Comparison of ENCODE assay signal across 22 cellular contexts in genomic region chr7:123929620-123930019, GRCh38. TPM values are rescaled to one million over a fixed set of nuclear protein-coding genes. Genes with fewer than 3 reads are reported as not detected.
DNase-seq lines count a peak whose midpoint lies in the region; ATAC-seq and TF ChIP-seq lines count a peak whose summit lies in the region.
"Had no signal": no experiment of that assay in that cellular context is flagged by ENCODE, and none has a peak within 500 bp of the region (broad histone marks: within the 10 kb centered on the region; RNA-seq: fewer than 3 reads in every experiment).

No MANE protein-coding gene starts in this region.

- ATAC-seq in GM23338 = peak; percentile 32; the same call in 2 of the 3 replicates
- ATAC-seq: A549, GM12878 had no signal

- BruUV-seq in OCI-LY7 (replicated peaks; lab: Mats Ljungman, UMichigan) = no TSS peak

- TF ChIP-seq CTCF in GM23338 (conservative IDR thresholded peaks at IDR 0.05; ENCODE audit: low read depth in 2 of 2) (no peak), endodermal cell (conservative IDR thresholded peaks at IDR 0.05) (no peak), neural progenitor cell (IDR thresholded peaks at IDR 0.05) (no peak), GM20000 (IDR thresholded peaks at IDR 0.05; ENCODE audit: extremely low read depth, missing control alignments) (no peak), thyroid gland (IDR thresholded peaks at IDR 0.05) (no peak), OCI-LY7 (conservative IDR thresholded peaks at IDR 0.05; ENCODE audit: low read length) (no peak)

- peaks cover 11% of the 10 kb centered on the region; the same call in 2 of the 3 replicates for H3K36me3 Mint-ChIP-seq in GM23338 (ENCODE audit: low read depth)
- peaks cover 16% of the 10 kb centered on the region for H3K36me3 Mint-ChIP-seq in endodermal cell (ENCODE audit: low read depth)
- H3K36me3 Mint-ChIP-seq in neural progenitor cell = no peaks in the 10 kb centered on the region
- H3K36me3 Mint-ChIP-seq: IgD-negative memory B cell had no signal

- peaks cover 25% of the 10 kb centered on the region for H3K4me1 Mint-ChIP-seq in GM23338
- peaks cover 57% of the 10 kb centered on the region for H3K4me1 Mint-ChIP-seq in endodermal cell
- peaks cover 9% of the 10 kb centered on the region for H3K4me1 Mint-ChIP-seq in neural progenitor cell

- no peaks in the 10 kb centered on the region for H3F3A ChIP-seq in GM23338 (replicated peaks; ENCODE audit: low read depth)
- peaks cover 13% of the 10 kb centered on the region for H3F3A ChIP-seq in neural progenitor cell (ENCODE audit: low read depth)

- H2AFZ ChIP-seq in GM23338 = 0 out of 2 replicates have a peak overlapping the region, but pooled peaks have one; percentile 13
- H2AFZ ChIP-seq in neural progenitor cell (replicated peaks) = no peak overlapping the region
- no peak overlapping the region for H2AFZ ChIP-seq in OCI-LY7 (ENCODE audit: low read length)
- H2AFZ ChIP-seq: GM23248 had no signal

- H3K9ac ChIP-seq in NT2/D1 (ENCODE audit: insufficient read length, low read depth) (no peak overlapping the region), endodermal cell (ENCODE audit: extremely low read depth, low read length, poor library complexity, severe bottlenecking) (no peak overlapping the region), neural progenitor cell (no peak overlapping the region)
- H3K9ac ChIP-seq: GM23248 had no signal

- H3K27me3 ChIP-seq in GM23338 (ENCODE audit: insufficient read depth) = no peaks in the 10 kb centered on the region
- no peaks in the 10 kb centered on the region for H3K27me3 ChIP-seq in NT2/D1 (ENCODE audit: insufficient read depth, insufficient read length)
- H3K27me3 ChIP-seq in endodermal cell (ENCODE audit: control insufficient read depth, insufficient read depth, low read length, poor library complexity, severe bottlenecking) = no peaks in the 10 kb centered on the region
- no peaks in the 10 kb centered on the region for H3K27me3 ChIP-seq in neural progenitor cell
- no peaks in the 10 kb centered on the region for H3K27me3 ChIP-seq in thyroid gland
- H3K27me3 ChIP-seq: SJSA1 had no signal

- no peak overlapping the region for H3K4me3 ChIP-seq in GM23338
- no peak overlapping the region for H3K4me3 ChIP-seq in NT2/D1 (ENCODE audit: insufficient read length, low read depth)
- peak overlapping the region; percentile 9 for H3K4me3 ChIP-seq in endodermal cell (ENCODE audit: low read length)
- no peak overlapping the region for H3K4me3 ChIP-seq in neural progenitor cell
- H3K4me3 ChIP-seq in thyroid gland (replicated peaks in 1 of 3) = no peak overlapping the region
- H3K4me3 ChIP-seq in OCI-LY7 (ENCODE audit: low read depth, low read length, poor library complexity, severe bottlenecking) = no peak overlapping the region
- H3K4me3 ChIP-seq: A549, GM12878, GM23248, SJSA1 had no signal

- no peaks in the 10 kb centered on the region; the same call in 2 of the 3 replicates for H3K9me3 Mint-ChIP-seq in GM23338
- peaks cover 24% of the 10 kb centered on the region for H3K9me3 Mint-ChIP-seq in endodermal cell
- peaks cover 6% of the 10 kb centered on the region for H3K9me3 Mint-ChIP-seq in neural progenitor cell
- H3K9me3 Mint-ChIP-seq: CD4-positive, alpha-beta T cell had no signal

- H3K27ac ChIP-seq in GM23338 (ENCODE audit: low read depth) (0 out of 2 replicates have a peak overlapping the region, but pooled peaks have one; percentile 15), endodermal cell (ENCODE audit: low read depth, low read length) (no peak overlapping the region), neural progenitor cell (peak overlapping the region; percentile 59), thyroid gland (no peak overlapping the region), OCI-LY7 (ENCODE audit: low read depth, low read length, poor library complexity, severe bottlenecking) (no peak overlapping the region)
- H3K27ac ChIP-seq: A549, GM23248, SJSA1 had no signal

- H3K79me2 ChIP-seq in GM23338 (replicated peaks; ENCODE audit: insufficient read depth) (no peaks in the 10 kb centered on the region), neural progenitor cell (ENCODE audit: low read depth) (no peaks in the 10 kb centered on the region), OCI-LY7 (ENCODE audit: insufficient read depth, low read depth, low read length) (no peaks in the 10 kb centered on the region)

- 50 to 60% methylated on average over 1 to 2 of the region's 2 CpGs for WGBS in endodermal cell (ENCODE audit: insufficient coverage in 1 of 2, insufficient read length in 1 of 2), 2 experiments
- WGBS in thyroid gland, 2 donors = 35 to 40% methylated on average over 2 of the region's 2 CpGs

- H3K4me2 ChIP-seq in GM23338 = 0 out of 2 replicates have a peak overlapping the region, but pooled peaks have one; percentile 11
- H3K4me2 ChIP-seq in neural progenitor cell = peak overlapping the region; percentile 28
- no peak overlapping the region for H3K4me2 ChIP-seq in OCI-LY7 (ENCODE audit: low read length)
- H3K4me2 ChIP-seq: A549 had no signal

- intact Hi-C loops in thyroid gland (cut with DNase I) = no loop called here
- intact Hi-C loops in OCI-LY7 (cut with micrococcal nuclease; ENCODE audit: unreplicated experiment) = no loop called here

- H3K27ac Mint-ChIP-seq in GM23338 = peak overlapping the region; percentile 91; the same call in 1 of the 2 replicates
- H3K27ac Mint-ChIP-seq in endodermal cell = peak overlapping the region; percentile 62
- H3K27ac Mint-ChIP-seq in neural progenitor cell = peak overlapping the region; percentile 7
- H3K27ac Mint-ChIP-seq: CD4-positive, alpha-beta T cell; IgD-negative memory B cell had no signal

- H3K36me3 ChIP-seq in GM23338 (ENCODE audit: insufficient read depth) (no peaks in the 10 kb centered on the region), NT2/D1 (ENCODE audit: insufficient read depth, insufficient read length, low read length) (no peaks in the 10 kb centered on the region), endodermal cell (ENCODE audit: control insufficient read depth, insufficient read depth, low read length) (no peaks in the 10 kb centered on the region), neural progenitor cell (no peaks in the 10 kb centered on the region), thyroid gland (no peaks in the 10 kb centered on the region), OCI-LY7 (ENCODE audit: insufficient read depth, low read length) (no peaks in the 10 kb centered on the region)
- H3K36me3 ChIP-seq: SJSA1 had no signal

- H4K20me1 ChIP-seq in GM23338 (replicated peaks; ENCODE audit: insufficient read depth) (no peaks in the 10 kb centered on the region), neural progenitor cell (ENCODE audit: low read depth) (no peaks in the 10 kb centered on the region), OCI-LY7 (ENCODE audit: insufficient read depth, low read length) (no peaks in the 10 kb centered on the region)

- H3K9me3 ChIP-seq in NT2/D1 (ENCODE audit: insufficient read depth, low read length) = no peaks in the 10 kb centered on the region
- H3K9me3 ChIP-seq in endodermal cell (ENCODE audit: control insufficient read depth, low read length) = peaks cover 36% of the 10 kb centered on the region
- no peaks in the 10 kb centered on the region for H3K9me3 ChIP-seq in neural progenitor cell (ENCODE audit: low read depth)
- no peaks in the 10 kb centered on the region for H3K9me3 ChIP-seq in thyroid gland
- no peaks in the 10 kb centered on the region for H3K9me3 ChIP-seq in OCI-LY7 (ENCODE audit: low read length)
- H3K9me3 ChIP-seq: A549, SJSA1 had no signal

- POLR2A ChIA-PET in OCI-LY7 (lab: Charles Lee) = no interaction called here

- H3K4me1 ChIP-seq in GM23338 (ENCODE audit: insufficient read depth) = peaks cover 22% of the 10 kb centered on the region
- H3K4me1 ChIP-seq in NT2/D1 (ENCODE audit: insufficient read depth, insufficient read length) = no peaks in the 10 kb centered on the region
- H3K4me1 ChIP-seq in endodermal cell (ENCODE audit: control insufficient read depth, insufficient read depth, low read length) = peaks cover 18% of the 10 kb centered on the region
- peaks cover 21% of the 10 kb centered on the region for H3K4me1 ChIP-seq in neural progenitor cell
- no peaks in the 10 kb centered on the region for H3K4me1 ChIP-seq in thyroid gland
- no peaks in the 10 kb centered on the region for H3K4me1 ChIP-seq in OCI-LY7 (ENCODE audit: insufficient read depth, low read length, poor library complexity, severe bottlenecking)
- H3K4me1 ChIP-seq: A549, SJSA1 had no signal

- H3K4me3 Mint-ChIP-seq in GM23338 (no peak overlapping the region), endodermal cell (no peak overlapping the region), neural progenitor cell (no peak overlapping the region)
- H3K4me3 Mint-ChIP-seq: CD4-positive, alpha-beta T cell; IgD-negative memory B cell had no signal

- CTCF ChIA-PET in OCI-LY7 (lab: Charles Lee; ENCODE audit: unreplicated experiment) = no interaction called here

- DNase-seq in GM23338 (ENCODE audit: low spot score) (peak; percentile 17), NT2/D1 (ENCODE audit: low read depth, low spot score) (peak; percentile 23), endodermal cell (no peak), neural progenitor cell (ENCODE audit: low spot score) (peak; percentile 23), GM20000 (ENCODE audit: low spot score) (no peak), thyroid gland (no peak), OCI-LY7 (ENCODE audit: low spot score) (no peak)
- no peak for DNase-seq in stimulated activated CD4-positive, alpha-beta T cell treated with anti-CD3 and anti-CD28 coated beads, Interleukin-1b, Interleukin-23, amount 100 ng/mL, for 48 hours
- DNase-seq: CD4-positive, alpha-beta T cell; GM23248; Karpas-422; MM.1S; NCI-H1092; NCI-H1436 treated with DMSO at 0.1 percent for 48 hours; NCI-H2081 treated with DMSO at 0.1 percent for 48 hours; OCI-M1 had no signal

- H3K27me3 Mint-ChIP-seq in GM23338 (ENCODE audit: insufficient read depth, low read depth, poor library complexity) (peaks cover 1% of the 10 kb centered on the region), endodermal cell (ENCODE audit: insufficient read depth) (no peaks in the 10 kb centered on the region), neural progenitor cell (ENCODE audit: insufficient read depth, low read depth) (peaks cover 2% of the 10 kb centered on the region)

- H3K9me2 ChIP-seq in GM23338 (ENCODE audit: insufficient read depth) (peaks cover 6% of the 10 kb centered on the region; the same call in 1 of the 2 replicates), OCI-LY7 (ENCODE audit: insufficient read depth, low read length) (no peaks in the 10 kb centered on the region)

- no peak for TF ChIP-seq POLR2A in thyroid gland (IDR thresholded peaks at IDR 0.05)

TF ChIP-seq in GM23338, 12 proteins besides CTCF, POLR2A, EP300 and RAD21 (continues in another document):
- TF ChIP-seq JUNB (IDR thresholded peaks at IDR 0.05; ENCODE audit: unreplicated experiment) = no peak

RNA-seq across cellular contexts. Expression of gene SPAM1, which starts 4.6 kb away (rescaled TPM):
- total RNA-seq in GM23338 (2014; rRNA removed; shearing (Covaris generic)) = not detected in 2 replicates
- polyA plus RNA-seq in GM23338 (2016; fragmentation: Nextera tagmentation; extraction: Ambion mirVana) = not detected in 2 replicates
- total RNA-seq in endodermal cell (under 1 TPM; 0.18 to 0.49 TPM), neural progenitor cell (ENCODE audit: low replicate concordance) (not detected in 2 replicates), thyroid gland (not detected), OCI-LY7 (2022) (not detected in 2 replicates)
- polyA plus RNA-seq in endodermal cell (2013, experiment 1 of 2) = not detected
- not detected for polyA plus RNA-seq in endodermal cell (2013, experiment 2 of 2)
- total RNA-seq in OCI-LY7 (2014; rRNA removed; shearing (Covaris generic)) = not detected in 2 replicates
- total RNA-seq: CD4-positive, alpha-beta T cell; GM12878; GM23248; NCI-H460; SJSA1 had no signal
- polyA plus RNA-seq: A549, BJ, GM12878, GM23248, IgD-negative memory B cell had no signal

Comparison
In these comparisons a context has a peak if more than half of its experiments do, and no peak if none do; other contexts are left out.
1. DNase-seq: peak in GM23338 (single experiment), NT2/D1 (single experiment) and neural progenitor cell (single experiment); none in endodermal cell (single experiment), GM20000 (single experiment), stimulated activated CD4-positive, alpha-beta T cell treated with anti-CD3 and anti-CD28 coated beads, Interleukin-1b, Interleukin-23, amount 100 ng/mL, for 48 hours (single experiment), thyroid gland (0 of 2) and OCI-LY7 (single experiment).
2. H3K27ac ChIP-seq: peak in GM23338 (single experiment) and neural progenitor cell (single experiment); none in endodermal cell (single experiment), thyroid gland (0 of 3) and OCI-LY7 (single experiment).
3. H3K27ac Mint-ChIP-seq: peak in every context shown above with its lines; median percentile 91 in GM23338; 62 in endodermal cell; 7 in neural progenitor cell.